In the genomic region with DNA sequence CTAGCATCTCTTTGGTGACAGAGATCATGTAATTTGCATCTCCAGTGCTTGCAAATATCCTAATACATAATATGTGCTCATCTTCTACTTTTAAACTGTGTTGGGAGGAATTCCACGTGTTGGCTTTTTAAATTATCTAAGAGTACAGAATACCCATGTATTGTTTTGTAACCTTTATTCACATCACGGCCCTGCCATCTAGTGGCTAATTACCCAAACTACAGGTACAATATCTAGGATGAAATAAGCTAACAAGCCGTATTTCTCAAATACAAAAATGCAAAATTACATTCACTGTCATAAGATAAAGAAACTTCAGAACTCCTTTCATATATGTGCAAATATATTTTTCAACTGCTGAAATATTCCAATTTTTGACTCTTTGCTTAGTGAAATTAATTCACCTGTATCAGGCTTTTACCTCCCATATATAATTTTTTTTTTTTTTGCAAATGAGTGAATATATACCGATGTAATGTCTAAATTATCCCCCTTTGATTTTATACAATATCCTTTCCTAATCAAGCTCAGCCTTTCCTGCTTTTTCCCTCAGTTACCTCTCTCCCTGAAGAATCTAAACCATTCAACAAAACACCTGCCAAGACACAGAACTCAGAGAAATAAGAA, we compare ENCODE assay signal across 8 cellular contexts. TPM values are rescaled to one million over a fixed set of nuclear protein-coding genes. Genes with fewer than 3 reads are reported as not detected.
A peak's percentile ranks its signal among the peaks of the same experiment; 100 is the strongest.
DNase-seq lines count a peak whose midpoint lies in the region; ATAC-seq and TF ChIP-seq lines count a peak whose summit lies in the region.

No MANE protein-coding gene starts in this region.

- H3K4me3 Mint-ChIP-seq in activated CD8-positive, alpha-beta T cell treated with anti-CD3 and anti-CD28 coated beads for 36 hours = no peak overlapping the region
- H3K4me3 Mint-ChIP-seq in immature natural killer cell = no peak overlapping the region
- H3K4me3 Mint-ChIP-seq in type B pancreatic cell = no peak overlapping the region

- DNase-seq in Caki2 (ENCODE audit: low read depth) = peak; percentile 1
- DNase-seq in NCI-H1417 (lab: John Stamatoyannopoulos, UW) = peak; percentile 33 to 67 (median 49)
- DNase-seq in activated CD8-positive, alpha-beta T cell treated with anti-CD3 and anti-CD28 coated beads for 36 hours = peak; percentile 43
- peak; percentile 7 to 27 (median 16) for DNase-seq in immature natural killer cell
- DNase-seq in type B pancreatic cell (ENCODE audit: extremely low spot score, unreplicated experiment) = no peak
- no peak for DNase-seq in cerebellum (ENCODE audit: low spot score)
- DNase-seq in GOT3 (lab: John Stamatoyannopoulos, UW) = no peak

- in situ Hi-C loops in Caki2 (cut with HindIII; ENCODE audit: low pct_unique_long_range_greater_than_20kb, low sequenced_read_pairs) = no loop called here

- no peak overlapping the region for H3K27ac Mint-ChIP-seq in activated CD8-positive, alpha-beta T cell treated with anti-CD3 and anti-CD28 coated beads for 36 hours
- H3K27ac Mint-ChIP-seq in immature natural killer cell (no peak overlapping the region), type B pancreatic cell (no peak overlapping the region)

- intact Hi-C loops in activated CD8-positive, alpha-beta T cell treated with anti-CD3 and anti-CD28 coated beads for 36 hours (cut with micrococcal nuclease) = loop anchor here (10.0 kb wide), 1 partner anchor 939 kb away; no protein-coding TSS in a partner anchor

- peaks cover 3% of the 10 kb centered on the region for H3K36me3 Mint-ChIP-seq in activated CD8-positive, alpha-beta T cell treated with anti-CD3 and anti-CD28 coated beads for 36 hours (ENCODE audit: low read depth)
- H3K36me3 Mint-ChIP-seq in immature natural killer cell (no peaks in the 10 kb centered on the region), type B pancreatic cell (no peaks in the 10 kb centered on the region)

- H3K4me1 Mint-ChIP-seq in activated CD8-positive, alpha-beta T cell treated with anti-CD3 and anti-CD28 coated beads for 36 hours (ENCODE audit: low read depth) = no peaks in the 10 kb centered on the region
- no peaks in the 10 kb centered on the region for H3K4me1 Mint-ChIP-seq in immature natural killer cell
- H3K4me1 Mint-ChIP-seq in type B pancreatic cell (ENCODE audit: unreplicated experiment) = no peaks in the 10 kb centered on the region

- POLR2A ChIA-PET in activated CD8-positive, alpha-beta T cell treated with anti-CD3 and anti-CD28 coated beads for 36 hours (lab: Charles Lee) = no interaction called here

- peaks cover 34% of the 10 kb centered on the region for H3K27me3 Mint-ChIP-seq in activated CD8-positive, alpha-beta T cell treated with anti-CD3 and anti-CD28 coated beads for 36 hours
- H3K27me3 Mint-ChIP-seq in immature natural killer cell (ENCODE audit: low read depth in 3 of 3) (peaks cover 3 to 12% (median 4%) of the 10 kb centered on the region in 3 donors), type B pancreatic cell (no peaks in the 10 kb centered on the region)

- TF ChIP-seq CTCF in activated CD8-positive, alpha-beta T cell treated with anti-CD3 and anti-CD28 coated beads for 36 hours (IDR thresholded peaks at IDR 0.05) = peak; percentile 77
- TF ChIP-seq CTCF in type B pancreatic cell (conservative IDR thresholded peaks at IDR 0.05) = peak; percentile 80

- ATAC-seq in GM19467 (IDR thresholded peaks at IDR 0.05; ENCODE audit: unreplicated experiment) = peak; percentile 47
- peak; percentile 55 for ATAC-seq in activated CD8-positive, alpha-beta T cell treated with anti-CD3 and anti-CD28 coated beads for 36 hours

- peaks cover 5% of the 10 kb centered on the region for H3K9me3 Mint-ChIP-seq in activated CD8-positive, alpha-beta T cell treated with anti-CD3 and anti-CD28 coated beads for 36 hours
- H3K9me3 Mint-ChIP-seq in immature natural killer cell = peaks cover 0 to 6% (median 2%) of the 10 kb centered on the region in 6 donors
- H3K9me3 Mint-ChIP-seq in type B pancreatic cell = no peaks in the 10 kb centered on the region

- CTCF ChIA-PET in activated CD8-positive, alpha-beta T cell treated with anti-CD3 and anti-CD28 coated beads for 36 hours (lab: Charles Lee) = interaction anchor here (0.7 to 1.6 kb wide), 8 partner anchors 8 to 837 kb away, joined by 3 to 10 read pairs (median 3); no protein-coding TSS in a partner anchor

RNA-seq across cellular contexts. Expression of a gene that starts 30.3 kb away (rescaled TPM):
- 38.0 and 321 TPM in 2 replicates for total RNA-seq in Caki2 (2014; rRNA removed; shearing (Covaris generic); ENCODE audit: low replicate concordance)
- 10 to 100 TPM; 36.6 to 42.0 TPM for total RNA-seq in activated CD8-positive, alpha-beta T cell treated with anti-CD3 and anti-CD28 coated beads for 36 hours
- 10 to 100 TPM; 22.7 to 53.1 (median 25.4) TPM for polyA plus RNA-seq in immature natural killer cell
- total RNA-seq in type B pancreatic cell (ENCODE audit: low replicate concordance) = 27.1 and 39.6 TPM in 2 replicates
- total RNA-seq in cerebellum = 68.8 TPM

Comparison
In these comparisons a context has a peak if more than half of its experiments do, and no peak if none do; other contexts are left out.
1. DNase-seq: peak in Caki2 (single experiment), NCI-H1417 (3 of 3), activated CD8-positive, alpha-beta T cell treated with anti-CD3 and anti-CD28 coated beads for 36 hours (single experiment) and immature natural killer cell (3 of 3); none in type B pancreatic cell (single experiment), cerebellum (single experiment) and GOT3 (single experiment).